Comparison of ENCODE assay signal across 11 cellular contexts in genomic region chr14:102929349-102930137, GRCh38. TPM values are rescaled to one million over a fixed set of nuclear protein-coding genes. Genes with fewer than 3 reads are reported as not detected.
A peak's percentile ranks its signal among the peaks of the same experiment; 100 is the strongest.
DNase-seq lines count a peak whose midpoint lies in the region; ATAC-seq and TF ChIP-seq lines count a peak whose summit lies in the region.
"Had no signal": no experiment of that assay in that cellular context is flagged by ENCODE, and none has a peak within 500 bp of the region (broad histone marks: within the 10 kb centered on the region; RNA-seq: fewer than 3 reads in every experiment).

No MANE protein-coding gene starts in this region.

- DNase-seq in BE2C = no peak
- no peak for DNase-seq in SK-N-MC (ENCODE audit: low read depth, low spot score)
- DNase-seq in hepatocyte (ENCODE audit: low spot score) = peak; percentile 27
- no peak for DNase-seq in osteocyte (ENCODE audit: extremely low spot score, unreplicated experiment)
- DNase-seq: activated CD4-positive, alpha-beta T cell treated with anti-CD3 and anti-CD28 coated beads for 4 hours; hippocampal formation; KG1 had no signal

- H3K79me2 ChIP-seq in hepatocyte = no peaks in the 10 kb centered on the region

- WGBS in hepatocyte (ENCODE audit: low lambda C conversion rate, missing lambda C conversion rate) = 10% methylated on average over 46 of the region's 77 CpGs

- peak overlapping the region; percentile 93 for H3K4me2 ChIP-seq in hepatocyte

- no peak for TF ChIP-seq CTCF in BE2C (IDR thresholded peaks at IDR 0.05; ENCODE audit: low read depth, low read length)
- TF ChIP-seq CTCF in hepatocyte (IDR thresholded peaks at IDR 0.05; ENCODE audit: poor library complexity) = no peak
- TF ChIP-seq CTCF in osteocyte (IDR thresholded peaks at IDR 0.05) = no peak

- H3K9me3 ChIP-seq in BE2C (no peaks in the 10 kb centered on the region), SK-N-MC (ENCODE audit: low read depth, low read length) (no peaks in the 10 kb centered on the region), hepatocyte (ENCODE audit: low read depth) (no peaks in the 10 kb centered on the region)

- no peaks in the 10 kb centered on the region for H3K9me2 ChIP-seq in hepatocyte (replicated peaks; ENCODE audit: insufficient read depth)

- H3K4me1 Mint-ChIP-seq in osteocyte (ENCODE audit: unreplicated experiment) = peaks cover 2% of the 10 kb centered on the region

- peak overlapping the region; percentile 6 for H3K4me3 Mint-ChIP-seq in osteocyte (ENCODE audit: unreplicated experiment)

- ATAC-seq in GM18868 (IDR thresholded peaks at IDR 0.05; ENCODE audit: unreplicated experiment) = no peak
- ATAC-seq in HG03571 (IDR thresholded peaks at IDR 0.05; ENCODE audit: unreplicated experiment) = no peak
- no peak for ATAC-seq in GM18870 (IDR thresholded peaks at IDR 0.05; ENCODE audit: unreplicated experiment)
- no peak for ATAC-seq in GM19395 (IDR thresholded peaks at IDR 0.05; ENCODE audit: unreplicated experiment)

- H2AFZ ChIP-seq in hepatocyte = peak overlapping the region; percentile 52

- no peaks in the 10 kb centered on the region for H3K27me3 Mint-ChIP-seq in osteocyte (ENCODE audit: unreplicated experiment)

- H3K36me3 ChIP-seq in BE2C (peaks cover 4% of the 10 kb centered on the region; the same call in 1 of the 2 replicates), SK-N-MC (ENCODE audit: insufficient read depth, low read length) (peaks cover 13% of the 10 kb centered on the region; the same call in 1 of the 2 replicates), hepatocyte (replicated peaks; ENCODE audit: insufficient read depth, low read depth) (no peaks in the 10 kb centered on the region)

- H3K4me3 ChIP-seq in BE2C (ENCODE audit: low read depth, low read length) (peak overlapping the region; percentile 28), SK-N-MC (peak overlapping the region; percentile 91), hepatocyte (peak overlapping the region; percentile 45)

- H3K27me3 ChIP-seq in BE2C (peaks cover 24% of the 10 kb centered on the region), hepatocyte (peaks cover 16% of the 10 kb centered on the region)

- H3K4me1 ChIP-seq in BE2C = no peaks in the 10 kb centered on the region; the same call in 1 of the 2 replicates
- peaks cover 30% of the 10 kb centered on the region for H3K4me1 ChIP-seq in hepatocyte (ENCODE audit: insufficient read depth)

- H3K36me3 Mint-ChIP-seq in osteocyte (ENCODE audit: unreplicated experiment) = peaks cover 6% of the 10 kb centered on the region

- peak overlapping the region; percentile 79 for H3K9ac ChIP-seq in SK-N-MC (ENCODE audit: insufficient read length)

- H3K9me3 Mint-ChIP-seq in osteocyte (ENCODE audit: unreplicated experiment) = no peaks in the 10 kb centered on the region

- H3K27ac Mint-ChIP-seq in osteocyte (ENCODE audit: unreplicated experiment) = no peak overlapping the region

- no peak overlapping the region for H3K27ac ChIP-seq in SK-N-MC
- H3K27ac ChIP-seq in hepatocyte = no peak overlapping the region

- peaks cover 18% of the 10 kb centered on the region for H4K20me1 ChIP-seq in hepatocyte (ENCODE audit: insufficient read depth, poor library complexity, severe bottlenecking)

RNA-seq across cellular contexts. Expression of gene AMN, which starts 7.1 kb away (rescaled TPM):
- polyA plus RNA-seq in BE2C (2012; ENCODE audit: insufficient read depth, insufficient read length, low read depth) = 1.2 TPM
- total RNA-seq in hepatocyte (157 and 169 TPM in 2 replicates), osteocyte (0.37 and 0.86 TPM in 2 replicates)
- polyA plus RNA-seq in hepatocyte = 217 and 247 TPM in 2 replicates

Comparison
In these comparisons a context has a peak if more than half of its experiments do, and no peak if none do; other contexts are left out.
1. H3K4me3 ChIP-seq: peak in every context shown above with its lines; median percentile 91 in SK-N-MC; 45 in hepatocyte; 28 in BE2C.
2. RNA of gene AMN, which starts 7.1 kb away (total RNA-seq): 157 to 169 TPM in hepatocyte; 0.37 to 0.86 TPM in osteocyte; every median in the first group is over 10 times any median in the second.